ENCODE assay signal across 21 cellular contexts in genomic region chr12:47120736-47121135, GRCh38. TPM values are rescaled to one million over a fixed set of nuclear protein-coding genes. Genes with fewer than 3 reads are reported as not detected.
DNase-seq lines count a peak whose midpoint lies in the region; ATAC-seq and TF ChIP-seq lines count a peak whose summit lies in the region.
"Had no signal": no experiment of that assay in that cellular context is flagged by ENCODE, and none has a peak within 500 bp of the region (broad histone marks: within the 10 kb centered on the region; RNA-seq: fewer than 3 reads in every experiment).

No MANE protein-coding gene starts in this region.

- H4K20me1 ChIP-seq in PC-3 (ENCODE audit: low read length), result no peaks in the 10 kb centered on the region

- H3K4me1 Mint-ChIP-seq in activated naive CD4-positive, alpha-beta T cell treated with anti-CD3 and anti-CD28 coated beads for 36 hours (ENCODE audit: low read depth), result peaks cover 41% of the 10 kb centered on the region
- peaks cover 35% of the 10 kb centered on the region for H3K4me1 Mint-ChIP-seq in activated naive CD8-positive, alpha-beta T cell (ENCODE audit: low read depth)
- H3K4me1 Mint-ChIP-seq in stimulated activated memory B cell treated with anti-CD40 and anti-IgM and Interleukin-4, amounts not matched to agents 10 μg/mL and 1 μg/mL and 100 μg/mL, for 72 hours, result peaks cover 11% of the 10 kb centered on the region

- intact Hi-C loops in activated naive CD4-positive, alpha-beta T cell treated with anti-CD3 and anti-CD28 coated beads for 36 hours (cut with micrococcal nuclease), result loop anchor here (1.0 to 2.0 kb wide), 4 partner anchors 24 to 276 kb away; no protein-coding TSS in a partner anchor
- intact Hi-C loops in PC-3 (cut with micrococcal nuclease), result no loop called here

- no peak for TF ChIP-seq CTCF in PC-3 (conservative IDR thresholded peaks at IDR 0.05; ENCODE audit: low read depth, low read length)

- no peaks in the 10 kb centered on the region for H3K27me3 ChIP-seq in PC-3 (ENCODE audit: low read length)
- H3K27me3 ChIP-seq: Peyer's patch, testis, uterus had no signal

- H3K36me3 ChIP-seq in PC-3 (ENCODE audit: low read depth, low read length), result no peaks in the 10 kb centered on the region
- H3K36me3 ChIP-seq: lower lobe of right lung, Peyer's patch, uterus had no signal

- no peak for ATAC-seq in PC-3
- ATAC-seq in stimulated activated memory B cell treated with anti-CD40 and anti-IgM and Interleukin-4, amounts not matched to agents 10 μg/mL and 1 μg/mL and 100 μg/mL, for 72 hours, result no peak
- ATAC-seq in HG02981 (IDR thresholded peaks at IDR 0.05; ENCODE audit: unreplicated experiment), result no peak
- ATAC-seq: lower lobe of right lung, sciatic nerve had no signal

- peaks cover 18% of the 10 kb centered on the region for H3K36me3 Mint-ChIP-seq in activated naive CD4-positive, alpha-beta T cell treated with anti-CD3 and anti-CD28 coated beads for 36 hours (ENCODE audit: low read depth)
- H3K36me3 Mint-ChIP-seq in activated naive CD8-positive, alpha-beta T cell, result peaks cover 31% of the 10 kb centered on the region
- peaks cover 33% of the 10 kb centered on the region for H3K36me3 Mint-ChIP-seq in stimulated activated memory B cell treated with anti-CD40 and anti-IgM and Interleukin-4, amounts not matched to agents 10 μg/mL and 1 μg/mL and 100 μg/mL, for 72 hours

- H3K9me3 Mint-ChIP-seq in activated naive CD4-positive, alpha-beta T cell treated with anti-CD3 and anti-CD28 coated beads for 36 hours, result peaks cover 4% of the 10 kb centered on the region
- H3K9me3 Mint-ChIP-seq in activated naive CD8-positive, alpha-beta T cell (ENCODE audit: low read depth), result no peaks in the 10 kb centered on the region
- no peaks in the 10 kb centered on the region for H3K9me3 Mint-ChIP-seq in stimulated activated memory B cell treated with anti-CD40 and anti-IgM and Interleukin-4, amounts not matched to agents 10 μg/mL and 1 μg/mL and 100 μg/mL, for 72 hours

- peak; percentile 43 for DNase-seq in activated naive CD4-positive, alpha-beta T cell treated with anti-CD3 and anti-CD28 coated beads for 36 hours
- no peak for DNase-seq in activated naive CD4-positive, alpha-beta T cell treated with anti-CD3 and anti-CD28 coated beads, Interleukin-2, amount 50 U/mL, for 16 hours
- DNase-seq in PC-3, result no peak
- DNase-seq in stimulated activated CD8-positive, alpha-beta memory T cell treated with anti-CD3 and anti-CD28 coated beads, Interleukin-4, amount 100 ng/mL, for 48 hours, result peak; percentile 38
- DNase-seq: activated CD8-positive, alpha-beta memory T cell treated with anti-CD3 and anti-CD28 coated beads, Interleukin-2, amount 50 U/mL, for 48 hours; activated naive CD8-positive, alpha-beta T cell treated with anti-CD3 and anti-CD28 coated beads, Interleukin-2, amount 10 ng/mL, durations not matched to agents 7 days and 5 days; C1 segment of cervical spinal cord; DND-41; head of caudate nucleus; Karpas-422; lower lobe of right lung; NCI-H1694; NCI-H526 treated with DMSO at 0.1 percent for 48 hours; Peyer's patch; testis; uterus had no signal

- H3K4me1 ChIP-seq in PC-3 (ENCODE audit: insufficient read depth, low read length), result peaks cover 37% of the 10 kb centered on the region
- H3K4me1 ChIP-seq: lower lobe of right lung, Peyer's patch, testis, uterus had no signal

- no TSS peak for BruUV-seq in PC-3 (replicated peaks; lab: Mats Ljungman, UMichigan)

- H2AFZ ChIP-seq in PC-3 (ENCODE audit: low read length), result no peak overlapping the region

- no peak overlapping the region for H3K4me3 Mint-ChIP-seq in activated naive CD4-positive, alpha-beta T cell treated with anti-CD3 and anti-CD28 coated beads for 36 hours
- peak overlapping the region; percentile 11 for H3K4me3 Mint-ChIP-seq in activated naive CD8-positive, alpha-beta T cell
- H3K4me3 Mint-ChIP-seq in stimulated activated memory B cell treated with anti-CD40 and anti-IgM and Interleukin-4, amounts not matched to agents 10 μg/mL and 1 μg/mL and 100 μg/mL, for 72 hours, result no peak overlapping the region
- H3K4me3 Mint-ChIP-seq: activated naive CD8-positive, alpha-beta T cell treated with anti-CD3 and anti-CD28 coated beads, Interleukin-2, amount 10 ng/mL, durations not matched to agents 7 days and 5 days had no signal

- no peaks in the 10 kb centered on the region for H3K27me3 Mint-ChIP-seq in activated naive CD4-positive, alpha-beta T cell treated with anti-CD3 and anti-CD28 coated beads for 36 hours (ENCODE audit: low read depth)
- no peaks in the 10 kb centered on the region for H3K27me3 Mint-ChIP-seq in activated naive CD8-positive, alpha-beta T cell
- no peaks in the 10 kb centered on the region for H3K27me3 Mint-ChIP-seq in stimulated activated memory B cell treated with anti-CD40 and anti-IgM and Interleukin-4, amounts not matched to agents 10 μg/mL and 1 μg/mL and 100 μg/mL, for 72 hours
- H3K27me3 Mint-ChIP-seq: activated naive CD8-positive, alpha-beta T cell treated with anti-CD3 and anti-CD28 coated beads, Interleukin-2, amount 10 ng/mL, durations not matched to agents 7 days and 5 days; progenitor cell of endocrine pancreas had no signal

- peak overlapping the region; percentile 39 for H3K27ac ChIP-seq in PC-3 (ENCODE audit: low read length)
- H3K27ac ChIP-seq: lower lobe of right lung, Peyer's patch, testis, uterus had no signal

- no peaks in the 10 kb centered on the region for H3F3A ChIP-seq in PC-3 (ENCODE audit: low read length, unreplicated experiment)

- CTCF ChIA-PET in activated naive CD4-positive, alpha-beta T cell treated with anti-CD3 and anti-CD28 coated beads for 36 hours (lab: Charles Lee), result interaction anchor here (1.6 kb wide), 1 partner anchor 22 kb away, joined by 4 read pairs; no protein-coding TSS in a partner anchor
- CTCF ChIA-PET in PC-3 (lab: Charles Lee), result no interaction called here

- H3K4me3 ChIP-seq in PC-3 (ENCODE audit: low read length), result no peak overlapping the region
- H3K4me3 ChIP-seq: lower lobe of right lung, Peyer's patch, testis, uterus had no signal

- H3K79me2 ChIP-seq in PC-3 (ENCODE audit: low read length), result no peaks in the 10 kb centered on the region

- H3K4me2 ChIP-seq in PC-3 (ENCODE audit: low read length), result peak overlapping the region; percentile 40

- H3K9ac ChIP-seq in PC-3 (ENCODE audit: low read length), result no peak overlapping the region

- POLR2A ChIA-PET in PC-3 (lab: Charles Lee; ENCODE audit: unreplicated experiment), result no interaction called here

- peak overlapping the region; percentile 79 for H3K27ac Mint-ChIP-seq in activated naive CD4-positive, alpha-beta T cell treated with anti-CD3 and anti-CD28 coated beads for 36 hours
- H3K27ac Mint-ChIP-seq in activated naive CD8-positive, alpha-beta T cell, result peak overlapping the region; percentile 94
- no peak overlapping the region for H3K27ac Mint-ChIP-seq in stimulated activated memory B cell treated with anti-CD40 and anti-IgM and Interleukin-4, amounts not matched to agents 10 μg/mL and 1 μg/mL and 100 μg/mL, for 72 hours
- H3K27ac Mint-ChIP-seq: activated naive CD8-positive, alpha-beta T cell treated with anti-CD3 and anti-CD28 coated beads, Interleukin-2, amount 10 ng/mL, durations not matched to agents 7 days and 5 days; progenitor cell of endocrine pancreas had no signal

- no peaks in the 10 kb centered on the region for H3K9me2 ChIP-seq in PC-3 (replicated peaks; ENCODE audit: low read length)

- no peaks in the 10 kb centered on the region for H3K9me3 ChIP-seq in PC-3 (ENCODE audit: low read length)
- H3K9me3 ChIP-seq: lower lobe of right lung, Peyer's patch, testis, uterus had no signal

RNA-seq across cellular contexts. Expression of gene AMIGO2, which starts 41.0 kb away (rescaled TPM):
- 10 to 100 TPM; 19.2 to 19.6 TPM for total RNA-seq in activated naive CD4-positive, alpha-beta T cell treated with anti-CD3 and anti-CD28 coated beads for 36 hours
- total RNA-seq in PC-3 (2014; rRNA removed), result 19.3 and 22.2 TPM in 2 replicates

RNA-seq across cellular contexts. Expression of gene PCED1B, which starts 41.3 kb away (rescaled TPM):
- total RNA-seq in activated naive CD4-positive, alpha-beta T cell treated with anti-CD3 and anti-CD28 coated beads for 36 hours, result 100 to 1,000 TPM; 138 to 143 TPM
- 1.0 TPM in 1 of 2 replicates, not detected in the other for total RNA-seq in PC-3 (2014; rRNA removed)

Comparison
In these comparisons a context has a peak if more than half of its experiments do, and no peak if none do; other contexts are left out.
1. DNase-seq: peak in activated naive CD4-positive, alpha-beta T cell treated with anti-CD3 and anti-CD28 coated beads for 36 hours (single experiment) and stimulated activated CD8-positive, alpha-beta memory T cell treated with anti-CD3 and anti-CD28 coated beads, Interleukin-4, amount 100 ng/mL, for 48 hours (single experiment); none in activated naive CD4-positive, alpha-beta T cell treated with anti-CD3 and anti-CD28 coated beads, Interleukin-2, amount 50 U/mL, for 16 hours (single experiment) and PC-3 (single experiment).
2. RNA of gene PCED1B, which starts 41.3 kb away (total RNA-seq): 138 to 143 TPM in activated naive CD4-positive, alpha-beta T cell treated with anti-CD3 and anti-CD28 coated beads for 36 hours; 1.0 TPM in PC-3; every median in the first group is over 10 times any median in the second.